ENCODE assay signal across 8 cellular contexts in the genomic region with DNA sequence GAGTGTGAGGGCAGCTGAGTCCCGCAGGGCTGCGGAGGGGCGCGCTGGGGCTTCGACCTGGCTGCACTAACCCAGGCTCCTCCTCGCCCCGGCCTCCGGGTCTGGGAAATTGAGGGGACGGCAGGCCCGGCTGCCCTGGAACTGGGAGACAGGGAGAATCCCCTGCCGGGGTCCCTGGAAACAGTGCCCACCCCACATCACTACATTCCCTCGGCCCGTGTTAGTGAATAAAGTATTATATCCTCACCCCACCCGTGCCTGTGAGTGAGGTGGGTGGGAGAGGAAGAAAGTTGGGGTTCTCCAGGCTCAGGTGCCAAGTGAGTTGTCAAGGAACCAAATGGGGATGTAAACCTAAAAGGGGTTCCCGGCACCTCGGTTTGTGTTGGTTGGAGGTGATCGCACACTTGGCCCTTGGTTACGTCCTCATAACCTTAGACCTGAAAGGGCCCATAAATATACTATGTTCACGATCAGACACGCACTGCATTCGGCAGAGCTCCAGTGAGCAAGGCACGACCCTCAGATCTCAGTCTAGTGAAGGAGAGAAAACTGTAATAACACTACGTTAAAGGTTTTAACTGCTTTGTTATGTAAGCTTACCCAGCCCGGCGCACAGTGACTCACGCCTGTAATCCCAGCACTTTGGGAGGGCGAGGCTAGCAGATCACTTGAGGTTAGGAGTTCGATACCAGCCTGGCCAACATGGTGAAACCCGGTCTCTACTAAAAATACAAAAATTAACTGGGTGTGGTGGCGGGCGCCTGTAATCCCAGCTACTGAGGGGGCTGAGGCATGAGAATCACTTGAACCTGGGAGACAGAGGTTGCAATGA. TPM values are rescaled to one million over a fixed set of nuclear protein-coding genes. Genes with fewer than 3 reads are reported as not detected.
A peak's percentile ranks its signal among the peaks of the same experiment; 100 is the strongest.
DNase-seq lines count a peak whose midpoint lies in the region; ATAC-seq lines count a peak whose summit lies in the region.

No MANE protein-coding gene starts in this region.

- peak overlapping the region; percentile 75 for H3K27ac Mint-ChIP-seq in T-helper 2 cell treated with Interferon-gamma antibody and Interleukin-4, amounts not matched to agents 5 μg/mL and 100 μg/mL, for 36 hours
- H3K27ac Mint-ChIP-seq in activated T-helper 17 cell treated with anti-CD3 and anti-CD28 coated beads, Interleukin-2, amount 50 U/mL, for 72 hours = peak overlapping the region; percentile 36

- no peaks in the 10 kb centered on the region for H3K9me3 Mint-ChIP-seq in T-helper 2 cell treated with Interferon-gamma antibody and Interleukin-4, amounts not matched to agents 5 μg/mL and 100 μg/mL, for 36 hours
- H3K9me3 Mint-ChIP-seq in activated T-helper 17 cell treated with anti-CD3 and anti-CD28 coated beads, Interleukin-2, amount 50 U/mL, for 72 hours = no peaks in the 10 kb centered on the region

- ATAC-seq in activated T-helper 17 cell treated with anti-CD3 and anti-CD28 coated beads, Interleukin-2, amount 50 U/mL, for 72 hours (replicated peaks) = no peak
- no peak for ATAC-seq in GM21381 (IDR thresholded peaks at IDR 0.05; ENCODE audit: unreplicated experiment)

- H3K4me3 Mint-ChIP-seq in T-helper 2 cell treated with Interferon-gamma antibody and Interleukin-4, amounts not matched to agents 5 μg/mL and 100 μg/mL, for 36 hours = peak overlapping the region; percentile 70
- H3K4me3 Mint-ChIP-seq in activated T-helper 17 cell treated with anti-CD3 and anti-CD28 coated beads, Interleukin-2, amount 50 U/mL, for 72 hours = peak overlapping the region; percentile 52

- H3K4me1 Mint-ChIP-seq in T-helper 2 cell treated with Interferon-gamma antibody and Interleukin-4, amounts not matched to agents 5 μg/mL and 100 μg/mL, for 36 hours (ENCODE audit: low read depth) = peaks cover 28% of the 10 kb centered on the region
- H3K4me1 Mint-ChIP-seq in activated T-helper 17 cell treated with anti-CD3 and anti-CD28 coated beads, Interleukin-2, amount 50 U/mL, for 72 hours = peaks cover 20% of the 10 kb centered on the region

- H3K27me3 ChIP-seq in iPS-20b (ENCODE audit: insufficient read depth, low read length) (no peaks in the 10 kb centered on the region), subcutaneous abdominal adipose tissue (ENCODE audit: control insufficient read depth in 5 of 5, insufficient read depth in 4 of 5, low read length in 5 of 5) (no peaks in the 10 kb centered on the region)

- H3K9me3 ChIP-seq in iPS-20b (ENCODE audit: insufficient read depth, low read depth, low read length) = no peaks in the 10 kb centered on the region
- no peaks in the 10 kb centered on the region for H3K9me3 ChIP-seq in subcutaneous abdominal adipose tissue (ENCODE audit: control insufficient read depth in 5 of 5, low read length in 5 of 5)

- peaks cover 30% of the 10 kb centered on the region for H3K36me3 Mint-ChIP-seq in T-helper 2 cell treated with Interferon-gamma antibody and Interleukin-4, amounts not matched to agents 5 μg/mL and 100 μg/mL, for 36 hours (ENCODE audit: low read depth)
- H3K36me3 Mint-ChIP-seq in activated T-helper 17 cell treated with anti-CD3 and anti-CD28 coated beads, Interleukin-2, amount 50 U/mL, for 72 hours (ENCODE audit: low read depth) = peaks cover 77% of the 10 kb centered on the region

- H3K9ac ChIP-seq in iPS-20b (ENCODE audit: low read depth, low read length) (peak overlapping the region; percentile 56; the same call in 1 of the 2 replicates), subcutaneous abdominal adipose tissue (ENCODE audit: low read length in 5 of 5) (peak overlapping the region in 2 of 5 donors; percentile 19 to 37)

- no peak for DNase-seq in T-helper 2 cell treated with Interferon-gamma antibody and Interleukin-4, amounts not matched to agents 5 μg/mL and 100 μg/mL, for 36 hours (ENCODE audit: low spot score)
- DNase-seq in T-helper 2 cell (no peak), HPDE6-E6E7 (ENCODE audit: extremely low spot score) (no peak), ACHN (no peak)

- H3K4me3 ChIP-seq in iPS-20b (ENCODE audit: low read length) (peak overlapping the region; percentile 64; the same call in 1 of the 2 replicates), subcutaneous abdominal adipose tissue (ENCODE audit: low read depth in 1 of 5, low read length in 5 of 5) (peak overlapping the region in 4 of 5 donors; percentile 70 to 85 (median 75))

- H3K27me3 Mint-ChIP-seq in T-helper 2 cell treated with Interferon-gamma antibody and Interleukin-4, amounts not matched to agents 5 μg/mL and 100 μg/mL, for 36 hours (ENCODE audit: low read depth) = no peaks in the 10 kb centered on the region
- no peaks in the 10 kb centered on the region for H3K27me3 Mint-ChIP-seq in activated T-helper 17 cell treated with anti-CD3 and anti-CD28 coated beads, Interleukin-2, amount 50 U/mL, for 72 hours

- no peak overlapping the region for H3K27ac ChIP-seq in iPS-20b (ENCODE audit: low read length)
- no peak overlapping the region for H3K27ac ChIP-seq in subcutaneous abdominal adipose tissue (ENCODE audit: low read depth, low read length)

- H3K4me1 ChIP-seq in iPS-20b (ENCODE audit: insufficient read depth, low read length) (no peaks in the 10 kb centered on the region), subcutaneous abdominal adipose tissue (ENCODE audit: control insufficient read depth in 5 of 5, insufficient read depth in 5 of 5, low read length in 5 of 5) (peaks cover 0 to 18% (median 11%) of the 10 kb centered on the region in 5 donors)

- H3K36me3 ChIP-seq in iPS-20b (ENCODE audit: insufficient read depth, low read depth, low read length) (peaks cover 30% of the 10 kb centered on the region), subcutaneous abdominal adipose tissue (ENCODE audit: control insufficient read depth in 5 of 5, insufficient read depth in 5 of 5, low read length in 5 of 5) (peaks cover 0 to 27% (median 18%) of the 10 kb centered on the region in 5 donors)

- in situ Hi-C loops in ACHN (cut with HindIII; ENCODE audit: low pct_ligation_motif_present, low pct_unique_long_range_greater_than_20kb, low sequenced_read_pairs) = no loop called here

RNA-seq across cellular contexts. Expression of a gene that starts 11.2 kb away (rescaled TPM):
- total RNA-seq in activated T-helper 17 cell treated with anti-CD3 and anti-CD28 coated beads, Interleukin-2, amount 50 U/mL, for 72 hours = 1 to 10 TPM; 5.1 to 5.2 TPM

RNA-seq across cellular contexts. Expression of a gene that starts 11.3 kb away (rescaled TPM):
- total RNA-seq in activated T-helper 17 cell treated with anti-CD3 and anti-CD28 coated beads, Interleukin-2, amount 50 U/mL, for 72 hours = 100 to 1,000 TPM in 1 of 2 donors, 10 to 100 TPM in 1; 60.9 to 173 TPM

RNA-seq across cellular contexts. Expression of a gene that starts 23.3 kb away (rescaled TPM):
- 10 to 100 TPM; 10.2 to 10.5 TPM for total RNA-seq in activated T-helper 17 cell treated with anti-CD3 and anti-CD28 coated beads, Interleukin-2, amount 50 U/mL, for 72 hours

RNA-seq across cellular contexts. Expression of a gene that starts 27.1 kb away (rescaled TPM):
- total RNA-seq in activated T-helper 17 cell treated with anti-CD3 and anti-CD28 coated beads, Interleukin-2, amount 50 U/mL, for 72 hours = 10 to 100 TPM; 48.9 to 79.1 TPM

RNA-seq across cellular contexts. Expression of a gene that starts 36.2 kb away (rescaled TPM):
- 100 to 1,000 TPM; 198 to 216 TPM for total RNA-seq in activated T-helper 17 cell treated with anti-CD3 and anti-CD28 coated beads, Interleukin-2, amount 50 U/mL, for 72 hours
